16 cellular contexts compared by ENCODE assay signal in the genomic region with DNA sequence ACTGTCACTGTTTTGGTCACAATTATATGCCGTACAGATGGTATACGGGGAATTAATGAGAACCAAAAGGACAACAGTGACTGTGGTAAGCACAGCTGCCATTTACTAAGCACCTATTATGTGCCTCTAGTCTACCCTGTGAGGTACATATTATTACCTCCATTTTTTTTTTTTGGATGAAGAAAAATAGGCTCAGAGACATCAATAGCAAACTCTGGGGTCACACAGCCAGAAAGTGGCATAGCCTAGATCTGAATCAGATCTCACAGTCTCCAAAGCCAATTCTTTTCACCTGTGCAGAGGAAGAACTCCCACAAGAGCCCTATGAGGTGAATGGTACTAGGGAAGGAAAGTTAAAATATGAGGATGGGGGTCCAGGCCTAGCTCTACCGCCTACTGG.
"Had no signal": no experiment of that assay in that cellular context is flagged by ENCODE, and none has a peak within 500 bp of the region (broad histone marks: within the 10 kb centered on the region; RNA-seq: fewer than 3 reads in every experiment).

No MANE protein-coding gene starts in this region.

- FAIRE-seq: astrocyte, colon had no signal

- H3K9me3 ChIP-seq: mucosa of descending colon, psoas muscle, SK-N-SH had no signal

- DNase-seq: activated CD4-positive, alpha-beta memory T cell treated with anti-CD3 and anti-CD28 coated beads, Interleukin-2, amount 10 ng/mL, durations not matched to agents 7 days and 5 days; activated CD4-positive, alpha-beta T cell treated with anti-CD3 and anti-CD28 coated beads for 36 hours; activated CD8-positive, alpha-beta memory T cell treated with anti-CD3 and anti-CD28 coated beads, Interleukin-2, amount 50 U/mL, for 4 hours; activated gamma-delta T cell treated with Interleukin-2 at 50 U/mL for 16 hours; activated naive CD8-positive, alpha-beta T cell treated with anti-CD3 and anti-CD28 coated beads for 36 hours; activated T-cell treated with anti-CD3 and anti-CD28 coated beads, Interleukin-2, amount 50 U/mL, for 72 hours; effector CD4-positive, alpha-beta T cell; SK-N-SH; stimulated activated CD4-positive, alpha-beta T cell treated with anti-CD3 and anti-CD28 coated beads, Interleukin-4, amount 100 ng/mL, for 24 hours; trophoblast cell; WERI-Rb-1 had no signal

- H3K4me3 ChIP-seq: mucosa of descending colon, psoas muscle had no signal

- ATAC-seq: activated CD4-positive, alpha-beta T cell treated with anti-CD3 and anti-CD28 coated beads for 36 hours; activated T-cell treated with anti-CD3 and anti-CD28 coated beads, Interleukin-2, amount 50 U/mL, for 72 hours; natural killer cell treated with Interleukin-12 subunit alpha and Interleukin-12 subunit beta and Interleukin-15 and Interleukin-18, amount 100 ng/mL, for 72 hours had no signal

- H3K36me3 ChIP-seq: WERI-Rb-1 had no signal

- H3K27ac ChIP-seq: psoas muscle, WERI-Rb-1 had no signal
